35 cellular contexts compared by ENCODE assay signal in genomic region chr20:18634501-18634900, GRCh38.
"Had no signal": no experiment of that assay in that cellular context is flagged by ENCODE, and none has a peak within 500 bp of the region (broad histone marks: within the 10 kb centered on the region; RNA-seq: fewer than 3 reads in every experiment).

No MANE protein-coding gene starts in this region.

- DNase-seq: activated CD4-positive, alpha-beta memory T cell treated with anti-CD3 and anti-CD28 coated beads, Interleukin-2, amount 10 ng/mL, durations not matched to agents 7 days and 5 days; activated CD4-positive, alpha-beta T cell treated with anti-CD3 and anti-CD28 coated beads for 1 hour; activated CD4-positive, alpha-beta T cell treated with anti-CD3 and anti-CD28 coated beads for 36 hours; activated CD4-positive, alpha-beta T cell treated with anti-CD3 and anti-CD28 coated beads for 48 hours; activated CD4-positive, alpha-beta T cell treated with anti-CD3 and anti-CD28 coated beads, Interleukin-2, amount 10 ng/mL, durations not matched to agents 7 days and 5 days; activated CD4-positive, alpha-beta T cell treated with anti-CD3 and anti-CD28 coated beads, Interleukin-2, amount 50 U/mL, for 48 hours; activated CD4-positive, CD25-positive, alpha-beta regulatory T cell; activated CD8-positive, alpha-beta memory T cell treated with anti-CD3 and anti-CD28 coated beads for 24 hours; activated CD8-positive, alpha-beta memory T cell treated with anti-CD3 and anti-CD28 coated beads, Interleukin-2, amount 10 ng/mL, durations not matched to agents 7 days and 5 days; activated CD8-positive, alpha-beta memory T cell treated with anti-CD3 and anti-CD28 coated beads, Interleukin-2, amount 50 U/mL, for 48 hours; activated CD8-positive, alpha-beta T cell treated with anti-CD3 and anti-CD28 coated beads, Interleukin-2, amount 10 ng/mL, durations not matched to agents 7 days and 5 days; activated effector memory CD4-positive, alpha-beta T cell treated with Interleukin-2 at 50 U/mL for 16 hours; activated gamma-delta T cell; activated naive CD4-positive, alpha-beta T cell treated with anti-CD3 and anti-CD28 coated beads, Interleukin-2, amount 10 ng/mL, durations not matched to agents 7 days and 5 days; activated naive CD4-positive, alpha-beta T cell treated with Interleukin-2 at 50 U/mL for 16 hours; activated naive CD8-positive, alpha-beta T cell treated with anti-CD3 and anti-CD28 coated beads, Interleukin-2, amount 10 ng/mL, durations not matched to agents 7 days and 5 days; activated naive CD8-positive, alpha-beta T cell treated with anti-CD3 and anti-CD28 coated beads, Interleukin-2, amount 50 U/mL, for 24 hours; activated T-cell treated with anti-CD3 and anti-CD28 coated beads, Interleukin-2, amount 50 U/mL, for 24 hours; activated T-cell treated with anti-CD3 and anti-CD28 coated beads, Interleukin-2, amount 50 U/mL, for 48 hours; amniotic stem cell; aorta; body of pancreas; brain microvascular endothelial cell; central memory CD4-positive, alpha-beta T cell; T-cell; T-helper 17 cell; T-helper 9 cell; WERI-Rb-1 had no signal

- H3K4me1 Mint-ChIP-seq: activated CD4-positive, alpha-beta T cell treated with anti-CD3 and anti-CD28 coated beads, Interleukin-2, amount 10 ng/mL, durations not matched to agents 7 days and 5 days; activated CD8-positive, alpha-beta memory T cell treated with anti-CD3 and anti-CD28 coated beads, Interleukin-2, amount 10 ng/mL, durations not matched to agents 7 days and 5 days; activated naive CD4-positive, alpha-beta T cell treated with anti-CD3 and anti-CD28 coated beads, Interleukin-2, amount 10 ng/mL, durations not matched to agents 7 days and 5 days; activated naive CD4-positive, alpha-beta T cell treated with anti-CD3 and anti-CD28 coated beads, Interleukin-2, amount 50 U/mL, for 24 hours; activated naive CD8-positive, alpha-beta T cell treated with anti-CD3 and anti-CD28 coated beads, Interleukin-2, amount 10 ng/mL, durations not matched to agents 7 days and 5 days had no signal

- H3K36me3 Mint-ChIP-seq: WTC11 had no signal

- H3K27ac ChIP-seq: body of pancreas, brain microvascular endothelial cell, breast epithelium, WERI-Rb-1 had no signal

- H3K4me3 Mint-ChIP-seq: activated CD4-positive, alpha-beta memory T cell treated with anti-CD3 and anti-CD28 coated beads, Interleukin-2, amount 10 ng/mL, durations not matched to agents 7 days and 5 days; activated CD4-positive, alpha-beta T cell treated with anti-CD3 and anti-CD28 coated beads for 36 hours; activated CD4-positive, alpha-beta T cell treated with anti-CD3 and anti-CD28 coated beads, Interleukin-2, amount 10 ng/mL, durations not matched to agents 7 days and 5 days; activated CD8-positive, alpha-beta memory T cell treated with anti-CD3 and anti-CD28 coated beads, Interleukin-2, amount 10 ng/mL, durations not matched to agents 7 days and 5 days; activated CD8-positive, alpha-beta T cell treated with anti-CD3 and anti-CD28 coated beads, Interleukin-2, amount 10 ng/mL, durations not matched to agents 7 days and 5 days; activated naive CD4-positive, alpha-beta T cell treated with anti-CD3 and anti-CD28 coated beads, Interleukin-2, amount 10 ng/mL, durations not matched to agents 7 days and 5 days; activated naive CD4-positive, alpha-beta T cell treated with anti-CD3 and anti-CD28 coated beads, Interleukin-2, amount 50 U/mL, for 24 hours; activated naive CD8-positive, alpha-beta T cell; activated naive CD8-positive, alpha-beta T cell treated with anti-CD3 and anti-CD28 coated beads, Interleukin-2, amount 10 ng/mL, durations not matched to agents 7 days and 5 days; activated naive CD8-positive, alpha-beta T cell treated with anti-CD3 and anti-CD28 coated beads, Interleukin-2, amount 50 U/mL, for 24 hours; activated T-cell treated with anti-CD3 and anti-CD28 coated beads, Interleukin-2, amount 50 U/mL, for 24 hours; T-cell; T-helper 17 cell; T-helper 2 cell treated with Interferon-gamma antibody and Interleukin-4, amounts not matched to agents 5 μg/mL and 100 μg/mL, for 36 hours; WTC11 had no signal

- H3K9me3 Mint-ChIP-seq: activated CD4-positive, alpha-beta memory T cell treated with anti-CD3 and anti-CD28 coated beads, Interleukin-2, amount 10 ng/mL, durations not matched to agents 7 days and 5 days; activated CD4-positive, alpha-beta T cell treated with anti-CD3 and anti-CD28 coated beads, Interleukin-2, amount 10 ng/mL, durations not matched to agents 7 days and 5 days; activated naive CD4-positive, alpha-beta T cell treated with anti-CD3 and anti-CD28 coated beads, Interleukin-2, amount 10 ng/mL, durations not matched to agents 7 days and 5 days; activated naive CD4-positive, alpha-beta T cell treated with anti-CD3 and anti-CD28 coated beads, Interleukin-2, amount 50 U/mL, for 24 hours; activated naive CD8-positive, alpha-beta T cell treated with anti-CD3 and anti-CD28 coated beads, Interleukin-2, amount 10 ng/mL, durations not matched to agents 7 days and 5 days; activated naive CD8-positive, alpha-beta T cell treated with anti-CD3 and anti-CD28 coated beads, Interleukin-2, amount 50 U/mL, for 24 hours; activated T-cell treated with anti-CD3 and anti-CD28 coated beads, Interleukin-2, amount 50 U/mL, for 24 hours; activated T-helper 2 cell treated with anti-CD3 and anti-CD28 coated beads, Interferon-gamma antibody, Interleukin-2, Interleukin-4, amounts not matched to agents 10 μg/mL and 5 μg/mL and 100 μg/mL, durations not matched to agents 14 hours and 24 hours and 36 hours; T-cell; T-helper 2 cell treated with Interferon-gamma antibody and Interleukin-4, amounts not matched to agents 5 μg/mL and 100 μg/mL, for 36 hours; WTC11 had no signal

- H3K4me1 ChIP-seq: body of pancreas, breast epithelium had no signal

- H3K27me3 ChIP-seq: body of pancreas, brain microvascular endothelial cell, breast epithelium had no signal

- FAIRE-seq: astrocyte had no signal

- H3K36me3 ChIP-seq: brain microvascular endothelial cell, breast epithelium, WERI-Rb-1 had no signal

- H3K27ac Mint-ChIP-seq: activated CD4-positive, alpha-beta memory T cell treated with anti-CD3 and anti-CD28 coated beads, Interleukin-2, amount 10 ng/mL, durations not matched to agents 7 days and 5 days; activated CD4-positive, alpha-beta T cell treated with anti-CD3 and anti-CD28 coated beads for 36 hours; activated CD4-positive, alpha-beta T cell treated with anti-CD3 and anti-CD28 coated beads, Interleukin-2, amount 10 ng/mL, durations not matched to agents 7 days and 5 days; activated CD8-positive, alpha-beta memory T cell treated with anti-CD3 and anti-CD28 coated beads, Interleukin-2, amount 10 ng/mL, durations not matched to agents 7 days and 5 days; activated CD8-positive, alpha-beta T cell treated with anti-CD3 and anti-CD28 coated beads, Interleukin-2, amount 10 ng/mL, durations not matched to agents 7 days and 5 days; activated naive CD4-positive, alpha-beta T cell treated with anti-CD3 and anti-CD28 coated beads, Interleukin-2, amount 10 ng/mL, durations not matched to agents 7 days and 5 days; activated naive CD4-positive, alpha-beta T cell treated with anti-CD3 and anti-CD28 coated beads, Interleukin-2, amount 50 U/mL, for 24 hours; activated naive CD8-positive, alpha-beta T cell; activated naive CD8-positive, alpha-beta T cell treated with anti-CD3 and anti-CD28 coated beads, Interleukin-2, amount 10 ng/mL, durations not matched to agents 7 days and 5 days; activated naive CD8-positive, alpha-beta T cell treated with anti-CD3 and anti-CD28 coated beads, Interleukin-2, amount 50 U/mL, for 24 hours; activated T-cell treated with anti-CD3 and anti-CD28 coated beads, Interleukin-2, amount 50 U/mL, for 24 hours; activated T-helper 2 cell treated with anti-CD3 and anti-CD28 coated beads, Interferon-gamma antibody, Interleukin-2, Interleukin-4, amounts not matched to agents 10 μg/mL and 5 μg/mL and 100 μg/mL, durations not matched to agents 14 hours and 24 hours and 36 hours; T-cell; T-helper 17 cell; T-helper 2 cell treated with Interferon-gamma antibody and Interleukin-4, amounts not matched to agents 5 μg/mL and 100 μg/mL, for 36 hours; WTC11 had no signal

- H3K9me3 ChIP-seq: body of pancreas, breast epithelium had no signal

- H3K27me3 Mint-ChIP-seq: activated CD4-positive, alpha-beta memory T cell treated with anti-CD3 and anti-CD28 coated beads, Interleukin-2, amount 10 ng/mL, durations not matched to agents 7 days and 5 days; activated CD4-positive, alpha-beta T cell treated with anti-CD3 and anti-CD28 coated beads for 36 hours; activated CD4-positive, alpha-beta T cell treated with anti-CD3 and anti-CD28 coated beads, Interleukin-2, amount 10 ng/mL, durations not matched to agents 7 days and 5 days; activated CD8-positive, alpha-beta memory T cell treated with anti-CD3 and anti-CD28 coated beads, Interleukin-2, amount 10 ng/mL, durations not matched to agents 7 days and 5 days; activated naive CD4-positive, alpha-beta T cell treated with anti-CD3 and anti-CD28 coated beads, Interleukin-2, amount 10 ng/mL, durations not matched to agents 7 days and 5 days; activated naive CD4-positive, alpha-beta T cell treated with anti-CD3 and anti-CD28 coated beads, Interleukin-2, amount 50 U/mL, for 24 hours; activated naive CD8-positive, alpha-beta T cell; activated naive CD8-positive, alpha-beta T cell treated with anti-CD3 and anti-CD28 coated beads, Interleukin-2, amount 10 ng/mL, durations not matched to agents 7 days and 5 days; activated naive CD8-positive, alpha-beta T cell treated with anti-CD3 and anti-CD28 coated beads, Interleukin-2, amount 50 U/mL, for 24 hours; activated T-cell treated with anti-CD3 and anti-CD28 coated beads, Interleukin-2, amount 50 U/mL, for 24 hours; T-cell; T-helper 17 cell had no signal

- H3K4me3 ChIP-seq: body of pancreas, breast epithelium had no signal
